1 cellular context compared by ENCODE assay signal in genomic region chr6:154782245-154782644, GRCh38.
TF ChIP-seq lines count a peak whose summit lies in the region.

No MANE protein-coding gene starts in this region.

TF ChIP-seq in WTC11, 78 proteins besides CTCF, POLR2A, EP300 and RAD21 (continued from another document):
- no peak for TF ChIP-seq MAX (CRISPR knock-in tag; IDR thresholded peaks at IDR 0.05)
TF ChIP-seq in WTC11: peak in this region for 0.
